In genomic region chr2:161159829-161160225, GRCh38 we compare ENCODE assay signal across 1 cellular context.
TF ChIP-seq lines count a peak whose summit lies in the region.

No MANE protein-coding gene starts in this region.

TF ChIP-seq in HepG2, 621 proteins besides CTCF, POLR2A, EP300 and RAD21 (continued from another document and continues in another):
- TF ChIP-seq THRA (CRISPR knock-in tag; IDR thresholded peaks at IDR 0.05; ENCODE audit: borderline replicate concordance), result no peak
- TF ChIP-seq ZNF337 (CRISPR knock-in tag; IDR thresholded peaks at IDR 0.05; ENCODE audit: borderline replicate concordance, low read depth), result no peak
- no peak for TF ChIP-seq IRX3 (CRISPR knock-in tag; IDR thresholded peaks at IDR 0.05; ENCODE audit: borderline replicate concordance, low read depth)
- no peak for TF ChIP-seq ZNF816 (CRISPR knock-in tag; IDR thresholded peaks at IDR 0.05; ENCODE audit: borderline replicate concordance)
- TF ChIP-seq MLLT10 (CRISPR knock-in tag; IDR thresholded peaks at IDR 0.05), result no peak
- no peak for TF ChIP-seq ZNF512B (CRISPR knock-in tag; IDR thresholded peaks at IDR 0.05; ENCODE audit: borderline replicate concordance)
- TF ChIP-seq ZMYM4 (CRISPR knock-in tag; IDR thresholded peaks at IDR 0.05), result no peak; the same call in 1 of the 2 replicates
- peak; percentile 49; the same call in 1 of the 2 replicates for TF ChIP-seq GATAD2A (CRISPR knock-in tag; IDR thresholded peaks at IDR 0.05)
- no peak for TF ChIP-seq TSC22D2 (CRISPR knock-in tag; IDR thresholded peaks at IDR 0.05; ENCODE audit: borderline replicate concordance)
- 0 out of 2 replicates have a peak, but pooled peaks have one; percentile 5 for TF ChIP-seq FOXO1 (CRISPR knock-in tag; IDR thresholded peaks at IDR 0.05)
- TF ChIP-seq ZNF691 (CRISPR knock-in tag; IDR thresholded peaks at IDR 0.05; ENCODE audit: borderline replicate concordance, low read depth), result no peak
- TF ChIP-seq DPF2 (CRISPR knock-in tag; IDR thresholded peaks at IDR 0.05; ENCODE audit: borderline replicate concordance, low read depth), result 0 out of 2 replicates have a peak, but pooled peaks have one; percentile 37
- TF ChIP-seq ZBTB26 (CRISPR knock-in tag; IDR thresholded peaks at IDR 0.05; ENCODE audit: borderline replicate concordance), result no peak
- TF ChIP-seq GABPB1 (CRISPR knock-in tag; IDR thresholded peaks at IDR 0.05), result no peak
- no peak for TF ChIP-seq ZNF281 (CRISPR knock-in tag; IDR thresholded peaks at IDR 0.05; ENCODE audit: borderline replicate concordance)
- TF ChIP-seq ESRRA (CRISPR knock-in tag; IDR thresholded peaks at IDR 0.05; ENCODE audit: low read depth), result no peak
- peak; percentile 59; the same call in 1 of the 2 replicates for TF ChIP-seq MBD4 (IDR thresholded peaks at IDR 0.05; ENCODE audit: borderline replicate concordance, low read length)
- no peak for TF ChIP-seq TERF1 (CRISPR knock-in tag; IDR thresholded peaks at IDR 0.05)
- no peak for TF ChIP-seq ZNF652 (CRISPR knock-in tag; IDR thresholded peaks at IDR 0.05; ENCODE audit: borderline replicate concordance, low read depth)
- no peak for TF ChIP-seq XRCC5 (optimal IDR thresholded peaks at IDR 0.05; ENCODE audit: low read length)
- no peak for TF ChIP-seq SYNCRIP (IDR thresholded peaks at IDR 0.05; ENCODE audit: insufficient read depth, low read depth, low read length)
- no peak for TF ChIP-seq MZF1 (CRISPR knock-in tag; IDR thresholded peaks at IDR 0.05; ENCODE audit: borderline replicate concordance)
- TF ChIP-seq MXD4 (CRISPR knock-in tag; IDR thresholded peaks at IDR 0.05), result no peak
- TF ChIP-seq MLX (CRISPR knock-in tag; IDR thresholded peaks at IDR 0.05), result peak; percentile 8; the same call in 1 of the 2 replicates
- TF ChIP-seq NFYB (CRISPR knock-in tag; IDR thresholded peaks at IDR 0.05), result no peak
- peak; percentile 52; the same call in 1 of the 2 replicates for TF ChIP-seq HNF1B (CRISPR knock-in tag; IDR thresholded peaks at IDR 0.05)
- 0 out of 2 replicates have a peak, but pooled peaks have one; percentile 40 for TF ChIP-seq AKNA (CRISPR knock-in tag; IDR thresholded peaks at IDR 0.05; ENCODE audit: borderline replicate concordance)
- TF ChIP-seq ZNF446 (CRISPR knock-in tag; IDR thresholded peaks at IDR 0.05), result no peak
- no peak for TF ChIP-seq CREBL2 (CRISPR knock-in tag; IDR thresholded peaks at IDR 0.05; ENCODE audit: borderline replicate concordance)
- no peak for TF ChIP-seq ZNF430 (CRISPR knock-in tag; IDR thresholded peaks at IDR 0.05)
- TF ChIP-seq TIGD3 (CRISPR knock-in tag; IDR thresholded peaks at IDR 0.05; ENCODE audit: borderline replicate concordance), result no peak
- no peak for TF ChIP-seq ZNF441 (CRISPR knock-in tag; IDR thresholded peaks at IDR 0.05; ENCODE audit: borderline replicate concordance)
- TF ChIP-seq HIC2 (CRISPR knock-in tag; IDR thresholded peaks at IDR 0.05; ENCODE audit: low read depth), result no peak
- TF ChIP-seq ZNF766 (CRISPR knock-in tag; IDR thresholded peaks at IDR 0.05; ENCODE audit: borderline replicate concordance), result no peak
- TF ChIP-seq ZNF709 (CRISPR knock-in tag; IDR thresholded peaks at IDR 0.05), result no peak
- TF ChIP-seq ZBTB21 (CRISPR knock-in tag; IDR thresholded peaks at IDR 0.05), result no peak
